Comparison of ENCODE assay signal across 1 cellular context in the genomic region with DNA sequence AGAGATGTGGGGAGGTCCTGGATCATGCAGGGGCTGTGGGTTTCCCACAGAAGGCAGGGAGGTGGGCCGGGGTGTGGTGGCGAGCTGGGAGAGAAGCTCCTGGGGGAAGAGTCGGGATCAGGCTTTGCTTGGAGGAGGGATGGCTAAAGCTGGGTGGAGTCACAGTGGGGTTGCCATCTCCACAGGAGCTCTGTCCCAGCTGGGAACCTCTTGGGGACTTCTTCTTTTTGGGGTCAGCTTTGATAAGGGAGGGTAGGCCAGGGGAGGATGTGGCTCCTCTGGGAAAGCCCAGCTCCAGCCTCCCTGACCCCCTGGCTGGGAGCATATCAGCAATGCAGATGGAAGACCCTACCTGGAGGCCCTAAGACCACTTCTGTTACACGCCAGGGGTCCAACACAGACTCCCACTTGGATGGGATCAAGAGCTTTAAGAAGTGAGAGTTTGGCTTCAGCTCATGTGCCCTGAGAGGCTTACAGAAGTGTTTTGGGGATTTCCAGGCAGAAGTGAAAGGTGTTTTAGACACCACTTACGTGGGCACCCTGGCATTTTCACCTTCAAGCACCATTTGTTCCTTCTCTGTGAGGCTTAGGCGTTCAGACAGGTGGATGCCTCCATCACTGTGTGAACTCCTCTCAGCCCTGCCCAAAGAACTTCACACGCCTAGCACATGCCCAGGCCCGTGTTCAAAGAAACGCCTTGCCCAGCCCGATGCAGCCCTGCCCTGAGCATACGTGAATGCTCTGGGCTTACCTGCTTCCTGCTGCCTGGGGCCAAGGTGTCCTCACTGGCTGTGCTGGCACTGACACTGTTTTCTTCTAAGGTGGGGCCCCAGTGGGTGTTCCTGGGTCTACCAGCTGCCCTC.
TF ChIP-seq lines count a peak whose summit lies in the region.

No MANE protein-coding gene starts in this region.

TF ChIP-seq in H1, 55 proteins besides CTCF, POLR2A, EP300 and RAD21:
- TF ChIP-seq NANOG (IDR thresholded peaks at IDR 0.05; ENCODE audit: insufficient read depth, low read depth, low read length, poor library complexity, severe bottlenecking) (no peak), CEBPB (IDR thresholded peaks at IDR 0.05; ENCODE audit: low read depth, low read length) (no peak), TEAD4 (IDR thresholded peaks at IDR 0.05; ENCODE audit: low read depth, low read length) (no peak), EZH2 (IDR thresholded peaks at IDR 0.05; ENCODE audit: low read depth, low read length, severe bottlenecking) (no peak), RBBP5 (IDR thresholded peaks at IDR 0.05; ENCODE audit: borderline replicate concordance, low read depth, low read length) (no peak), PHF8 (conservative IDR thresholded peaks at IDR 0.05; ENCODE audit: low read depth, low read length) (no peak), BCL11A (IDR thresholded peaks at IDR 0.05; ENCODE audit: low read depth in 2 of 2, low read length in 2 of 2) (no peak), SIX5 (IDR thresholded peaks at IDR 0.05; ENCODE audit: low read depth, low read length) (no peak), RXRA (IDR thresholded peaks at IDR 0.05; ENCODE audit: insufficient read depth, low read depth, low read length) (no peak)
- TF ChIP-seq, protein P1, sequence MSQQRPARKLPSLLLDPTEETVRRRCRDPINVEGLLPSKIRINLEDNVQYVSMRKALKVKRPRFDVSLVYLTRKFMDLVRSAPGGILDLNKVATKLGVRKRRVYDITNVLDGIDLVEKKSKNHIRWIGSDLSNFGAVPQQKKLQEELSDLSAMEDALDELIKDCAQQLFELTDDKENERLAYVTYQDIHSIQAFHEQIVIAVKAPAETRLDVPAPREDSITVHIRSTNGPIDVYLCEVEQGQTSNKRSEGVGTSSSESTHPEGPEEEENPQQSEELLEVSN (IDR thresholded peaks at IDR 0.05) = no peak
